In the genomic region with DNA sequence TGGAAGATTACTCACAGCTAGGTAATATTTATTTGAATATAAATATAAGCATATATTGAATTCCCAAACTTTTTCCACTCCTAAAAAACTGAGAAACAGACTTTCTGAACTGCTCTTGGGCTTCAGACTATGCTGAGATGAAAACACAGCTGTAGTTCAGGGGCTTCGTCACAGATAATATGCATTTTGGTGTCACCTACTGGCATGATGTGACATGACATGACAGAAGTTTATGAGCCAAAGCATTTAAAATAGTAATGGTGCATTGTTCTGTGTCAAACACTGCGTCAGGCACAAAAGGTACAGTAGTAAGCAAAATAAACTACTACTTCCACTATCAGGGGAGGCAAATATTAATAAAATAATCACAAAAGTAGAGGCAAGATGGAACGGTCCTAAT, we compare ENCODE assay signal across 8 cellular contexts.
DNase-seq lines count a peak whose midpoint lies in the region; ATAC-seq and TF ChIP-seq lines count a peak whose summit lies in the region.

No MANE protein-coding gene starts in this region.

- H3K9me3 Mint-ChIP-seq in progenitor cell of endocrine pancreas (ENCODE audit: low read depth), result no peaks in the 10 kb centered on the region

- no peaks in the 10 kb centered on the region for H3K4me1 Mint-ChIP-seq in progenitor cell of endocrine pancreas (ENCODE audit: low read depth)

- peak; percentile 57 for TF ChIP-seq CTCF in progenitor cell of endocrine pancreas (IDR thresholded peaks at IDR 0.05; ENCODE audit: unreplicated experiment)

- no peak overlapping the region for H3K27ac Mint-ChIP-seq in progenitor cell of endocrine pancreas

- TF ChIP-seq POLR2A in erythroblast (IDR thresholded peaks at IDR 0.05; ENCODE audit: low read length), result no peak

- peaks cover 5% of the 10 kb centered on the region for H3K27me3 Mint-ChIP-seq in progenitor cell of endocrine pancreas

- H3K36me3 Mint-ChIP-seq in progenitor cell of endocrine pancreas (ENCODE audit: insufficient read depth), result no peaks in the 10 kb centered on the region

- no peak overlapping the region for H3K4me3 Mint-ChIP-seq in progenitor cell of endocrine pancreas (ENCODE audit: low read depth)

- ATAC-seq in GM18907 (IDR thresholded peaks at IDR 0.05; ENCODE audit: unreplicated experiment) (peak; percentile 87), HG03354 (IDR thresholded peaks at IDR 0.05; ENCODE audit: poor library complexity, severe bottlenecking, unreplicated experiment) (peak; percentile 92)

- peak; percentile 60 for DNase-seq in COR-L47 (lab: John Stamatoyannopoulos, UW)
- peak; percentile 15 for DNase-seq in OCI-M2 (lab: John Stamatoyannopoulos, UW; ENCODE audit: unreplicated experiment)
- peak; percentile 51 to 70 for DNase-seq in erythroblast (lab: John Stamatoyannopoulos, UW)
- DNase-seq in progenitor cell of endocrine pancreas (ENCODE audit: low spot score, unreplicated experiment), result no peak
- DNase-seq in effector CD8-positive, alpha-beta T cell (lab: John Stamatoyannopoulos, UW), result no peak
- DNase-seq in NCI-H774 (lab: John Stamatoyannopoulos, UW), result no peak

Comparison
In these comparisons a context has a peak if more than half of its experiments do, and no peak if none do; other contexts are left out.
1. DNase-seq: peak in COR-L47 (single experiment), OCI-M2 (single experiment) and erythroblast (2 of 2); none in progenitor cell of endocrine pancreas (single experiment), effector CD8-positive, alpha-beta T cell (single experiment) and NCI-H774 (single experiment).